Comparison of ENCODE assay signal across 9 cellular contexts in genomic region chr11:35785287-35786167, GRCh38.
DNase-seq lines count a peak whose midpoint lies in the region; ATAC-seq and TF ChIP-seq lines count a peak whose summit lies in the region.
"Had no signal": no experiment of that assay in that cellular context is flagged by ENCODE, and none has a peak within 500 bp of the region (broad histone marks: within the 10 kb centered on the region; RNA-seq: fewer than 3 reads in every experiment).

No MANE protein-coding gene starts in this region.

- peak overlapping the region in 1 of 2 donors; percentile 19 for H3K27ac Mint-ChIP-seq in T-cell
- no peak overlapping the region for H3K27ac Mint-ChIP-seq in stimulated activated effector memory CD8-positive, alpha-beta T cell treated with anti-CD3 and anti-CD28 coated beads, Interleukin-12 subunit alpha, Interleukin-12 subunit beta, amount 100 ng/mL, for 72 hours

- CTCF ChIA-PET in T-cell (lab: Charles Lee), result no interaction called here

- H3K36me3 Mint-ChIP-seq in activated T-cell treated with anti-CD3 and anti-CD28 coated beads, Interleukin-2, amount 50 U/mL, for 4 hours (ENCODE audit: insufficient read depth), result peaks cover 17% of the 10 kb centered on the region
- peaks cover 32% of the 10 kb centered on the region for H3K36me3 Mint-ChIP-seq in T-cell
- H3K36me3 Mint-ChIP-seq in stimulated activated effector memory CD8-positive, alpha-beta T cell treated with anti-CD3 and anti-CD28 coated beads, Interleukin-12 subunit alpha, Interleukin-12 subunit beta, amount 100 ng/mL, for 72 hours, result no peaks in the 10 kb centered on the region

- no peak overlapping the region for H3K4me3 Mint-ChIP-seq in activated T-cell treated with anti-CD3 and anti-CD28 coated beads, Interleukin-2, amount 50 U/mL, for 4 hours
- H3K4me3 Mint-ChIP-seq in T-cell, result no peak overlapping the region
- H3K4me3 Mint-ChIP-seq in stimulated activated effector memory CD8-positive, alpha-beta T cell treated with anti-CD3 and anti-CD28 coated beads, Interleukin-12 subunit alpha, Interleukin-12 subunit beta, amount 100 ng/mL, for 72 hours, result no peak overlapping the region

- no peak for TF ChIP-seq CTCF in MM.1S (IDR thresholded peaks at IDR 0.05; ENCODE audit: low read length)

- peak; percentile 63 to 88 for ATAC-seq in activated T-cell treated with anti-CD3 and anti-CD28 coated beads, Interleukin-2, amount 50 U/mL, for 4 hours
- ATAC-seq in HG02938 (IDR thresholded peaks at IDR 0.05; ENCODE audit: unreplicated experiment) (peak; percentile 73), T-cell (replicated peaks in 1 of 4) (peak in 3 of 4 experiments; percentile 67 to 80 (median 76)), HG03439 (IDR thresholded peaks at IDR 0.05; ENCODE audit: unreplicated experiment) (no peak)
- ATAC-seq in stimulated activated effector memory CD8-positive, alpha-beta T cell treated with anti-CD3 and anti-CD28 coated beads, Interleukin-12 subunit alpha, Interleukin-12 subunit beta, amount 100 ng/mL, for 72 hours, result peak; percentile 60

- no peaks in the 10 kb centered on the region for H3K9me3 Mint-ChIP-seq in activated T-cell treated with anti-CD3 and anti-CD28 coated beads, Interleukin-2, amount 50 U/mL, for 4 hours
- H3K9me3 Mint-ChIP-seq in T-cell, result no peaks in the 10 kb centered on the region
- no peaks in the 10 kb centered on the region for H3K9me3 Mint-ChIP-seq in stimulated activated effector memory CD8-positive, alpha-beta T cell treated with anti-CD3 and anti-CD28 coated beads, Interleukin-12 subunit alpha, Interleukin-12 subunit beta, amount 100 ng/mL, for 72 hours

- no peaks in the 10 kb centered on the region for H3K9me3 ChIP-seq in MM.1S (replicated peaks; ENCODE audit: insufficient read depth, low read length)

- peaks cover 7% of the 10 kb centered on the region; the same call in 1 of the 2 replicates for H3K4me1 ChIP-seq in MM.1S (ENCODE audit: low read length)

- H4K20me1 ChIP-seq in MM.1S (ENCODE audit: insufficient read depth, low read length), result no peaks in the 10 kb centered on the region

- no peak for DNase-seq in activated T-cell treated with anti-CD3 and anti-CD28 coated beads, Interleukin-2, amount 50 U/mL, for 4 hours
- no peak for DNase-seq in activated T-cell treated with anti-CD3 and anti-CD28 coated beads, Interleukin-2, amount 50 U/mL, for 1 hour
- DNase-seq in T-cell, result no peak
- DNase-seq in stimulated activated effector memory CD8-positive, alpha-beta T cell treated with anti-CD3 and anti-CD28 coated beads, Interleukin-12 subunit alpha, Interleukin-12 subunit beta, amount 100 ng/mL, for 72 hours (ENCODE audit: low spot score in 2 of 2), result no peak
- no peak for DNase-seq in NCI-H226
- DNase-seq in MM.1S, result no peak
- DNase-seq: NCI-H82 had no signal

- no peaks in the 10 kb centered on the region for H3F3A ChIP-seq in MM.1S (ENCODE audit: insufficient read depth, low read length)

- H3K4me2 ChIP-seq in MM.1S (ENCODE audit: low read depth, low read length), result no peak overlapping the region

- H3K27me3 ChIP-seq in MM.1S (replicated peaks; ENCODE audit: insufficient read depth, low read length), result no peaks in the 10 kb centered on the region

- H3K27me3 Mint-ChIP-seq in activated T-cell treated with anti-CD3 and anti-CD28 coated beads, Interleukin-2, amount 50 U/mL, for 4 hours (ENCODE audit: low read depth), result no peaks in the 10 kb centered on the region
- no peaks in the 10 kb centered on the region for H3K27me3 Mint-ChIP-seq in T-cell

- H3K4me3 ChIP-seq in MM.1S (ENCODE audit: low read length), result no peak overlapping the region

- no peak overlapping the region for H3K9ac ChIP-seq in MM.1S (ENCODE audit: low read length)

- H3K9me2 ChIP-seq in MM.1S (replicated peaks; ENCODE audit: insufficient read depth, low read length), result no peaks in the 10 kb centered on the region

- no peaks in the 10 kb centered on the region for H3K36me3 ChIP-seq in MM.1S (replicated peaks; ENCODE audit: insufficient read depth, low read length)

- no peak overlapping the region for H3K27ac ChIP-seq in MM.1S (ENCODE audit: low read length)

- no peak overlapping the region for H2AFZ ChIP-seq in MM.1S (ENCODE audit: low read length)

- peaks cover 54% of the 10 kb centered on the region for H3K4me1 Mint-ChIP-seq in activated T-cell treated with anti-CD3 and anti-CD28 coated beads, Interleukin-2, amount 50 U/mL, for 4 hours (ENCODE audit: low read depth)
- peaks cover 62 to 76% (median 70%) of the 10 kb centered on the region in 3 donors for H3K4me1 Mint-ChIP-seq in T-cell
- peaks cover 20% of the 10 kb centered on the region for H3K4me1 Mint-ChIP-seq in stimulated activated effector memory CD8-positive, alpha-beta T cell treated with anti-CD3 and anti-CD28 coated beads, Interleukin-12 subunit alpha, Interleukin-12 subunit beta, amount 100 ng/mL, for 72 hours

- no peaks in the 10 kb centered on the region for H3K79me2 ChIP-seq in MM.1S (ENCODE audit: low read length)

- POLR2A ChIA-PET in T-cell (lab: Charles Lee), result no interaction called here
